ENCODE assay signal across 8 cellular contexts in the genomic region with DNA sequence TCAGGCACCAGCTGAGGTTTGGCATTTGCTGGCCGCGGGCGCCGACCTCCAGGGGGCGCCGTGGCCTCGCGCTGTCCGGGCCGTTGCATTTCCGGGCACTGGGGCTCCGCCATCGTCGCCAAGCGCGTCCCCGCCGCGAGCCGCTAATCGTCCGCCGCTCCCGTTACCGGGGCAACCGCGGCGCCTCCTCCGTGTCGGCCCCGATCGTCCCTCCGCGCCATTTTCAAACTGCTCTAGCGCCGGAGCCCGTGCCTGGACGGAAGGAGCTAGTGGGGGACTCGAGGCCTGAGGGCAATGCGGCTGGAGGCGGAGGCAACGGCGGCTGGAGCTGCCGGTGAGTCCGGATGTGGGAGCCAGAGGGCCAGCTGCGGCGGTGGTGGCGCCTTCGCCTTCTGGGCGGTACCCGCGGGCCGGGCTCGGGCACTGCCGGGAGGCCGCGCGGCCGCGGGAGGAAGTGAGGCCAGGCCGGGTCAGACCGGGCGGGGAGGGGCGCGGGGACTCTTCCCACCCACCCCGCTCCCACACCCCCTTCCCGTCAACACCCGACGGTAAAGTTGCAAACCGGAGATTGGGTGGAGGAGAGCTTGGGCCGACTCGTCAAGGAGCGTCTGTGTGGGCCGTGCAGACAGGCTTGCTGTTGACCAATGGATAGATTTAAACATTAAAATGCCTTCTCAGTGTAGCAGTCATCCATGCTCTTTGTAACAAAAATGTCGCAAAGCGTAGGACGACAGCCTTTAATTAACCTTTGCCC. TPM values are rescaled to one million over a fixed set of nuclear protein-coding genes. Genes with fewer than 3 reads are reported as not detected.
DNase-seq lines count a peak whose midpoint lies in the region; ATAC-seq, FAIRE-seq and TF ChIP-seq lines count a peak whose summit lies in the region.

A gene with protein sequence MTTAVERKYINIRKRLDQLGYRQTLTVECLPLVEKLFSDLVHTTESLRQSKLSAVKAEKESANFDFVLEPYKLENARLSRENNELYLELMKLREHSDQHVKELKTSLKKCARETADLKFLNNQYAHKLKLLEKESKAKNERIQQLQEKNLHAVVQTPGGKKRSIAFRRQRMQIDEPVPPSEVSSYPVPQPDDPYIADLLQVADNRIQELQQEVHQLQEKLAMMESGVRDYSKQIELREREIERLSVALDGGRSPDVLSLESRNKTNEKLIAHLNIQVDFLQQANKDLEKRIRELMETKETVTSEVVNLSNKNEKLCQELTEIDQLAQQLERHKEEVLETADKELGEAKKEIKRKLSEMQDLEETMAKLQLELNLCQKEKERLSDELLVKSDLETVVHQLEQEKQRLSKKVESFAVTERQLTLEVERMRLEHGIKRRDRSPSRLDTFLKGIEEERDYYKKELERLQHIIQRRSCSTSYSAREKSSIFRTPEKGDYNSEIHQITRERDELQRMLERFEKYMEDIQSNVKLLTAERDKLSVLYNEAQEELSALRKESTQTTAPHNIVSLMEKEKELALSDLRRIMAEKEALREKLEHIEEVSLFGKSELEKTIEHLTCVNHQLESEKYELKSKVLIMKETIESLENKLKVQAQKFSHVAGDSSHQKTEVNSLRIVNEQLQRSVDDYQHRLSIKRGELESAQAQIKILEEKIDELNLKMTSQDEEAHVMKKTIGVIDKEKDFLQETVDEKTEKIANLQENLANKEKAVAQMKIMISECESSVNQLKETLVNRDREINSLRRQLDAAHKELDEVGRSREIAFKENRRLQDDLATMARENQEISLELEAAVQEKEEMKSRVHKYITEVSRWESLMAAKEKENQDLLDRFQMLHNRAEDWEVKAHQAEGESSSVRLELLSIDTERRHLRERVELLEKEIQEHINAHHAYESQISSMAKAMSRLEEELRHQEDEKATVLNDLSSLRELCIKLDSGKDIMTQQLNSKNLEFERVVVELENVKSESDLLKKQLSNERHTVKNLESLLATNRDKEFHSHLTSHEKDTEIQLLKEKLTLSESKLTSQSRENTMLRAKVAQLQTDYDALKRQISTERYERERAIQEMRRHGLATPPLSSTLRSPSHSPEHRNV (plus strand): TSS at position 220 of the 754 bp plus-strand sequence. CDS start 3,186 bp downstream, outside the sequence.

- H3K4me3 ChIP-seq in BJ (ENCODE audit: low read depth, low read length), result peak within 1 kb of the TSS; percentile 75
- H3K4me3 ChIP-seq in kidney (ENCODE audit: low read length in 2 of 2), result peak within 1 kb of the TSS; percentile 85 to 93

- FAIRE-seq in kidney (lab: Jason Lieb, UNC), result no peak

- peak within 1 kb of the TSS; percentile 86 to 97 for H3K27ac ChIP-seq in kidney (ENCODE audit: low read depth in 2 of 2, low read length in 2 of 2)

- H3K36me3 ChIP-seq in BJ (ENCODE audit: control insufficient read depth, insufficient read depth, low read length), result no peaks in the 10 kb centered on the region
- H3K36me3 ChIP-seq in kidney (ENCODE audit: control insufficient read depth in 1 of 2, insufficient read depth in 2 of 2, low read length in 2 of 2), result peaks cover 0 to 6% of the 10 kb centered on the region in 2 donors

- intact Hi-C loops in kidney (cut with DNase I), result no loop called here

- CTCF ChIA-PET in BJ (lab: Yijun Ruan, JAX), result interaction anchor here (0.6 to 3.3 kb wide), 32 partner anchors 8 to 854 kb away, joined by 3 to 32 read pairs (median 4); partner anchors contain the start of gene PAICS

- DNase-seq in BJ (ENCODE audit: low read depth), result peak; percentile 51
- peak; percentile 75 for DNase-seq in GM19238 (ENCODE audit: insufficient read length, low spot score)
- DNase-seq in NCI-H460 (ENCODE audit: extremely low read depth, low read depth), result peak; percentile 88
- peak; percentile 95 for DNase-seq in activated CD4-positive, CD25-positive, alpha-beta regulatory T cell treated with anti-CD3 and anti-CD28 coated beads, Interleukin-2, amount 50 U/mL, for 72 hours
- DNase-seq in cerebellar cortex (ENCODE audit: low spot score), result peak; percentile 88
- DNase-seq in kidney, result peak; percentile 99
- peak; percentile 86 to 88 for DNase-seq in stimulated activated CD4-positive, alpha-beta T cell treated with anti-CD3 and anti-CD28 coated beads, Interleukin-15, amount 100 ng/mL, for 1 hour (ENCODE audit: low read depth in 1 of 2, low spot score in 1 of 2)

- H3K4me1 ChIP-seq in kidney (ENCODE audit: control insufficient read depth in 1 of 2, insufficient read depth in 1 of 2, low read depth in 1 of 2, low read length in 2 of 2), result peaks cover 7 to 20% of the 10 kb centered on the region in 2 donors

- H3K27me3 ChIP-seq in BJ (ENCODE audit: control insufficient read depth, insufficient read depth, low read length), result no peaks in the 10 kb centered on the region

- no peaks in the 10 kb centered on the region for H3K9me3 ChIP-seq in kidney (ENCODE audit: control insufficient read depth in 1 of 2, low read length in 2 of 2)

- ATAC-seq in HG03439 (IDR thresholded peaks at IDR 0.05; ENCODE audit: unreplicated experiment), result peak; percentile 80

- POLR2A ChIA-PET in BJ (lab: Charles Lee), result interaction anchor here (0.6 to 1.0 kb wide), 4 partner anchors 17 to 1328 kb away, joined by 3 to 11 read pairs (median 4); no protein-coding TSS in a partner anchor

- TF ChIP-seq CTCF in BJ (IDR thresholded peaks at IDR 0.05; ENCODE audit: insufficient read depth, low read depth, low read length) (peak; percentile 82), kidney (IDR thresholded peaks at IDR 0.05; ENCODE audit: borderline replicate concordance, extremely low read depth, insufficient read depth) (peak; percentile 79)

- H3K9ac ChIP-seq in kidney (ENCODE audit: low read length in 2 of 2), result peak within 1 kb of the TSS; percentile 64 to 77

RNA-seq across cellular contexts. Expression of the gene that starts here (rescaled TPM):
- polyA plus RNA-seq in BJ (2011; rRNA removed) (2.0 and 3.6 TPM in 2 replicates), kidney (ENCODE audit: insufficient read depth, low read depth, low replicate concordance) (2.3 TPM)
- polyA minus RNA-seq in BJ (2011; rRNA and poly(A)+ RNA removed), result 3.1 and 3.5 TPM in 2 replicates
- 7.6 and 11.4 TPM in 2 replicates for total RNA-seq in NCI-H460 (2014; rRNA removed; shearing (Covaris generic))
- 9.9 and 16.1 TPM in 2 replicates for polyA plus RNA-seq in NCI-H460 (2014; cell fraction: nucleus; rRNA removed)
- 9.2 TPM for total RNA-seq in kidney

Comparison
In these comparisons a context has a peak if more than half of its experiments do, and no peak if none do; other contexts are left out.
1. Peak in every context shown above with its lines: DNase-seq, ATAC-seq, H3K4me3 ChIP-seq and H3K27ac ChIP-seq.